ENCODE assay signal across 34 cellular contexts in genomic region chr11:95503047-95503446, GRCh38.
DNase-seq lines count a peak whose midpoint lies in the region; ATAC-seq, FAIRE-seq and TF ChIP-seq lines count a peak whose summit lies in the region.
"Had no signal": no experiment of that assay in that cellular context is flagged by ENCODE, and none has a peak within 500 bp of the region (broad histone marks: within the 10 kb centered on the region; RNA-seq: fewer than 3 reads in every experiment).

No MANE protein-coding gene starts in this region.

- DNase-seq in activated naive CD8-positive, alpha-beta T cell treated with anti-CD3 and anti-CD28 coated beads, Interleukin-2, amount 10 ng/mL, durations not matched to agents 7 days and 5 days, result no peak
- DNase-seq in activated naive CD8-positive, alpha-beta T cell treated with anti-CD3 and anti-CD28 coated beads, Interleukin-2, amount 50 U/mL, for 24 hours, result no peak
- peak; percentile 55 for DNase-seq in bronchial epithelial cell (ENCODE audit: low read depth)
- DNase-seq in fibroblast of the aortic adventitia (ENCODE audit: low read depth), result peak; percentile 80
- DNase-seq in skeletal muscle cell (ENCODE audit: low read depth), result peak; percentile 79
- DNase-seq in Ammon's horn (ENCODE audit: low spot score), result no peak
- DNase-seq: 8988T; activated CD4-positive, alpha-beta T cell treated with anti-CD3 and anti-CD28 coated beads for 36 hours; activated gamma-delta T cell treated with Interleukin-2 at 50 U/mL for 16 hours; activated T-cell treated with anti-CD3 and anti-CD28 coated beads, Interleukin-2, amount 50 U/mL, for 1 hour; adrenal gland; CD8-positive, alpha-beta memory T cell; DMS53; GDM1; H7; islet precursor cell; lower lobe of right lung; NCI-H1048; NCI-H187; NCI-H2171 treated with DMSO at 0.1 percent for 48 hours; NCI-H526 treated with DMSO at 0.1 percent for 48 hours; psoas muscle; small intestine; stimulated activated CD4-positive, alpha-beta T cell treated with anti-CD3 and anti-CD28 coated beads, Interleukin-1b, Interleukin-23, amount 100 ng/mL, for 48 hours; substantia nigra; T-helper 1 cell; upper lobe of right lung had no signal

- TF ChIP-seq CTCF in bronchial epithelial cell (IDR thresholded peaks at IDR 0.05; ENCODE audit: insufficient read depth, low read length, severe bottlenecking) (no peak), fibroblast of the aortic adventitia (IDR thresholded peaks at IDR 0.05; ENCODE audit: insufficient read depth, low read length) (no peak)

- no peak for FAIRE-seq in bronchial epithelial cell (lab: Jason Lieb, UNC)
- FAIRE-seq: GM18507, small intestine, TTC549 had no signal

- no peaks in the 10 kb centered on the region for H3K36me3 Mint-ChIP-seq in activated naive CD8-positive, alpha-beta T cell treated with anti-CD3 and anti-CD28 coated beads, Interleukin-2, amount 10 ng/mL, durations not matched to agents 7 days and 5 days
- no peaks in the 10 kb centered on the region for H3K36me3 Mint-ChIP-seq in activated naive CD8-positive, alpha-beta T cell treated with anti-CD3 and anti-CD28 coated beads, Interleukin-2, amount 50 U/mL, for 24 hours (ENCODE audit: low read depth)
- H3K36me3 Mint-ChIP-seq: CD8-positive, alpha-beta memory T cell had no signal

- H3K27ac Mint-ChIP-seq in activated naive CD8-positive, alpha-beta T cell treated with anti-CD3 and anti-CD28 coated beads, Interleukin-2, amount 10 ng/mL, durations not matched to agents 7 days and 5 days, result peak overlapping the region; percentile 19
- H3K27ac Mint-ChIP-seq in activated naive CD8-positive, alpha-beta T cell treated with anti-CD3 and anti-CD28 coated beads, Interleukin-2, amount 50 U/mL, for 24 hours, result no peak overlapping the region
- H3K27ac Mint-ChIP-seq: activated CD4-positive, alpha-beta T cell treated with anti-CD3 and anti-CD28 coated beads for 36 hours; B cell; CD8-positive, alpha-beta memory T cell had no signal

- no peaks in the 10 kb centered on the region for H3K36me3 ChIP-seq in bronchial epithelial cell (ENCODE audit: control insufficient read depth, insufficient read depth, low read length)
- H3K36me3 ChIP-seq: adrenal gland, cardiac muscle cell, lower lobe of right lung, neutrophil, upper lobe of right lung had no signal

- H3K4me3 Mint-ChIP-seq in activated naive CD8-positive, alpha-beta T cell treated with anti-CD3 and anti-CD28 coated beads, Interleukin-2, amount 10 ng/mL, durations not matched to agents 7 days and 5 days, result no peak overlapping the region
- no peak overlapping the region for H3K4me3 Mint-ChIP-seq in activated naive CD8-positive, alpha-beta T cell treated with anti-CD3 and anti-CD28 coated beads, Interleukin-2, amount 50 U/mL, for 24 hours
- H3K4me3 Mint-ChIP-seq: activated CD4-positive, alpha-beta T cell treated with anti-CD3 and anti-CD28 coated beads for 36 hours; B cell; CD8-positive, alpha-beta memory T cell had no signal

- no peaks in the 10 kb centered on the region for H3K9me3 Mint-ChIP-seq in activated naive CD8-positive, alpha-beta T cell treated with anti-CD3 and anti-CD28 coated beads, Interleukin-2, amount 10 ng/mL, durations not matched to agents 7 days and 5 days
- no peaks in the 10 kb centered on the region for H3K9me3 Mint-ChIP-seq in activated naive CD8-positive, alpha-beta T cell treated with anti-CD3 and anti-CD28 coated beads, Interleukin-2, amount 50 U/mL, for 24 hours
- H3K9me3 Mint-ChIP-seq: CD8-positive, alpha-beta memory T cell had no signal

- no peaks in the 10 kb centered on the region for H3K27me3 ChIP-seq in bronchial epithelial cell (ENCODE audit: control insufficient read depth, insufficient read depth, low read length)
- H3K27me3 ChIP-seq: adrenal gland, cardiac muscle cell, neutrophil, upper lobe of right lung had no signal

- no peak overlapping the region for H3K4me3 ChIP-seq in bronchial epithelial cell (ENCODE audit: low read depth, low read length)
- H3K4me3 ChIP-seq in fibroblast of the aortic adventitia (ENCODE audit: low read depth, low read length), result no peak overlapping the region
- H3K4me3 ChIP-seq in skeletal muscle cell (ENCODE audit: low read depth, low read length), result no peak overlapping the region
- H3K4me3 ChIP-seq: adrenal gland, cardiac muscle cell, lower lobe of right lung, psoas muscle, upper lobe of right lung had no signal

- ATAC-seq in activated naive CD8-positive, alpha-beta T cell treated with anti-CD3 and anti-CD28 coated beads, Interleukin-2, amount 10 ng/mL, durations not matched to agents 7 days and 5 days (ENCODE audit: low read depth), result no peak
- ATAC-seq in activated naive CD8-positive, alpha-beta T cell treated with anti-CD3 and anti-CD28 coated beads, Interleukin-2, amount 50 U/mL, for 24 hours, result no peak
- no peak for ATAC-seq in GM18520 (IDR thresholded peaks at IDR 0.05; ENCODE audit: unreplicated experiment)
- ATAC-seq in HG03108 (IDR thresholded peaks at IDR 0.05; ENCODE audit: unreplicated experiment), result no peak
- ATAC-seq: activated CD4-positive, alpha-beta T cell treated with anti-CD3 and anti-CD28 coated beads for 36 hours; lower lobe of right lung; psoas muscle; upper lobe of right lung had no signal

- peaks cover 3% of the 10 kb centered on the region for H3K27me3 Mint-ChIP-seq in activated naive CD8-positive, alpha-beta T cell treated with anti-CD3 and anti-CD28 coated beads, Interleukin-2, amount 10 ng/mL, durations not matched to agents 7 days and 5 days
- H3K27me3 Mint-ChIP-seq in activated naive CD8-positive, alpha-beta T cell treated with anti-CD3 and anti-CD28 coated beads, Interleukin-2, amount 50 U/mL, for 24 hours, result no peaks in the 10 kb centered on the region

- H3K4me1 Mint-ChIP-seq in activated naive CD8-positive, alpha-beta T cell treated with anti-CD3 and anti-CD28 coated beads, Interleukin-2, amount 10 ng/mL, durations not matched to agents 7 days and 5 days, result peaks cover 5% of the 10 kb centered on the region
- H3K4me1 Mint-ChIP-seq in activated naive CD8-positive, alpha-beta T cell treated with anti-CD3 and anti-CD28 coated beads, Interleukin-2, amount 50 U/mL, for 24 hours, result peaks cover 9% of the 10 kb centered on the region
- H3K4me1 Mint-ChIP-seq: CD8-positive, alpha-beta memory T cell had no signal

- POLR2A ChIA-PET in activated naive CD8-positive, alpha-beta T cell treated with anti-CD3 and anti-CD28 coated beads, Interleukin-2, amount 10 ng/mL, durations not matched to agents 7 days and 5 days (lab: Charles Lee), result no interaction called here

Comparison
In these comparisons a context has a peak if more than half of its experiments do, and no peak if none do; other contexts are left out.
1. DNase-seq: peak in bronchial epithelial cell (single experiment), fibroblast of the aortic adventitia (single experiment) and skeletal muscle cell (single experiment); none in activated naive CD8-positive, alpha-beta T cell treated with anti-CD3 and anti-CD28 coated beads, Interleukin-2, amount 10 ng/mL, durations not matched to agents 7 days and 5 days (single experiment), activated naive CD8-positive, alpha-beta T cell treated with anti-CD3 and anti-CD28 coated beads, Interleukin-2, amount 50 U/mL, for 24 hours (single experiment) and Ammon's horn (single experiment).